In the genomic region with DNA sequence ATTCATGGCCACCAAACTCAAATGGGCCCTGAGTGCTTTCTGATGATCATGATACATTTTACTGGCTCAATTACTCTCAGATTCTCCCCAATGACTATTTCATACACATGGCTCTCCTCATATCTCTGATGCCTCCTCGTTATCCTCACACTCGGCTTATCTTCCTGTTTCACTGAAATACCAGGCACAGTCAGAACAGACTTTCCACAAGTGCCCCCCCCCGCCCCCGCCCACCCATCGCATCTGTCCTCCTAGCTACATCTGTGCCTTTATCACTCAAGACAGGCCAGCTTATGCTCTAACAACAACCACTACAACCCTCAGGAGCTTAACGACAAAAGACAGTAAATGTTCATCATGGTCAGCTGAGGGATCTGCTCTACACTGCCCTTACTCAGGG, we compare ENCODE assay signal across 19 cellular contexts.
A peak's percentile ranks its signal among the peaks of the same experiment; 100 is the strongest.
DNase-seq lines count a peak whose midpoint lies in the region; ATAC-seq and TF ChIP-seq lines count a peak whose summit lies in the region.
"Had no signal": no experiment of that assay in that cellular context is flagged by ENCODE, and none has a peak within 500 bp of the region (broad histone marks: within the 10 kb centered on the region; RNA-seq: fewer than 3 reads in every experiment).

No MANE protein-coding gene starts in this region.

- CTCF ChIA-PET in activated CD8-positive, alpha-beta T cell treated with anti-CD3 and anti-CD28 coated beads for 36 hours (lab: Charles Lee): interaction anchor here (1.4 kb wide), 2 partner anchors 13 to 17 kb away, joined by 3 read pairs; no protein-coding TSS in a partner anchor
- CTCF ChIA-PET in activated CD8-positive, alpha-beta T cell treated with anti-CD3 and anti-CD28 coated beads, Interleukin-2, amount 10 ng/mL, durations not matched to agents 7 days and 5 days (lab: Charles Lee): interaction anchor here (1.1 kb wide), 1 partner anchor 9 kb away, joined by 4 read pairs; no protein-coding TSS in a partner anchor
- CTCF ChIA-PET in HCT116 (lab: Charles Lee): no interaction called here
- CTCF ChIA-PET in HEK293T (lab: Yijun Ruan, JAX): no interaction called here

- H3K4me2 ChIP-seq in HCT116 (ENCODE audit: low read length): peak overlapping the region; percentile 56
- H3K4me2 ChIP-seq: A549; BLaER1 treated with 17β-estradiol and CSF1 and Interleukin-3, amounts not matched to agents 10 nM and 100 nM had no signal

- H3K9me2 ChIP-seq in HCT116 (ENCODE audit: insufficient read depth): no peaks in the 10 kb centered on the region

- no peak overlapping the region for H2AFZ ChIP-seq in HCT116 (ENCODE audit: low read depth, low read length, poor library complexity, severe bottlenecking)

- peak overlapping the region; percentile 58 for H3K9ac ChIP-seq in HCT116 (ENCODE audit: low read length)
- H3K9ac ChIP-seq: BLaER1 treated with 17β-estradiol and CSF1 and Interleukin-3, amounts not matched to agents 10 nM and 100 nM had no signal

- H3K27me3 ChIP-seq in HCT116 (ENCODE audit: insufficient read depth, low read length) (no peaks in the 10 kb centered on the region), heart right ventricle (peaks cover 0 to 35% (median 0%) of the 10 kb centered on the region in 7 donors)
- H3K27me3 ChIP-seq: BLaER1 treated with 17β-estradiol and CSF1 and Interleukin-3, amounts not matched to agents 10 nM and 100 nM; esophagus squamous epithelium had no signal

- 41 to 59% methylated on average over 6 of the region's 6 CpGs for WGBS in heart right ventricle, 2 donors

- RAD21 ChIA-PET in HCT116 (lab: Charles Lee; ENCODE audit: low non-redundant PET in 1 of 2, low total read pairs in 2 of 2, uncharacterized antibody in 2 of 2, unreplicated experiment in 2 of 2): no interaction called here

- no peak for TF ChIP-seq CTCF in activated CD8-positive, alpha-beta T cell treated with anti-CD3 and anti-CD28 coated beads for 36 hours (IDR thresholded peaks at IDR 0.05)
- no peak for TF ChIP-seq CTCF in HCT116 (IDR thresholded peaks at IDR 0.05 in 2 of 3, conservative IDR thresholded peaks at IDR 0.05 in 1 of 3; ENCODE audit: borderline replicate concordance in 1 of 3, insufficient read depth in 1 of 3, low read depth in 2 of 3, low read length in 2 of 3)
- TF ChIP-seq CTCF in nephron progenitor cell (IDR thresholded peaks at IDR 0.05): no peak
- TF ChIP-seq CTCF in heart right ventricle (IDR thresholded peaks at IDR 0.05): no peak

- intact Hi-C loops in activated CD8-positive, alpha-beta T cell treated with anti-CD3 and anti-CD28 coated beads for 36 hours (cut with micrococcal nuclease): no loop called here
- intact Hi-C loops in HCT116 (cut with micrococcal nuclease) (no loop called here), heart right ventricle (cut with DNase I) (no loop called here)

- H3K9me3 ChIP-seq in HCT116 (ENCODE audit: control insufficient read depth in 1 of 2, insufficient read depth in 1 of 2, low read depth in 1 of 2, low read length in 2 of 2) (no peaks in the 10 kb centered on the region), heart right ventricle (no peaks in the 10 kb centered on the region)
- H3K9me3 ChIP-seq: A549, esophagus squamous epithelium had no signal

- BruUV-seq in HCT116 (replicated peaks; lab: Mats Ljungman, UMichigan): no TSS peak

- no peak overlapping the region for H3K4me3 ChIP-seq in HCT116 (replicated peaks in 1 of 2; ENCODE audit: low read depth in 1 of 2, low read length in 2 of 2)
- no peak overlapping the region for H3K4me3 ChIP-seq in heart right ventricle
- H3K4me3 ChIP-seq: A549; BLaER1 treated with 17β-estradiol and CSF1 and Interleukin-3, amounts not matched to agents 10 nM and 100 nM; esophagus squamous epithelium had no signal

- H3K79me2 ChIP-seq in HCT116 (ENCODE audit: insufficient read depth, low read length): peaks cover 100% of the 10 kb centered on the region

- no peaks in the 10 kb centered on the region for H3K27me3 Mint-ChIP-seq in activated CD8-positive, alpha-beta T cell treated with anti-CD3 and anti-CD28 coated beads for 36 hours
- H3K27me3 Mint-ChIP-seq in activated CD8-positive, alpha-beta T cell treated with anti-CD3 and anti-CD28 coated beads, Interleukin-2, amount 10 ng/mL, durations not matched to agents 7 days and 5 days (ENCODE audit: low read depth): no peaks in the 10 kb centered on the region
- H3K27me3 Mint-ChIP-seq in activated T-cell treated with anti-CD3 and anti-CD28 coated beads, Interleukin-2, amount 50 U/mL, for 72 hours (ENCODE audit: low read depth): peaks cover 8% of the 10 kb centered on the region
- no peaks in the 10 kb centered on the region for H3K27me3 Mint-ChIP-seq in nephron progenitor cell (ENCODE audit: low read depth, poor library complexity)

- H3K4me1 ChIP-seq in HCT116 (ENCODE audit: control insufficient read depth in 1 of 2, insufficient read depth in 2 of 2, low read length in 2 of 2) (peaks cover 71 to 97% of the 10 kb centered on the region in 2 experiments), heart right ventricle (peaks cover 0 to 15% (median 0%) of the 10 kb centered on the region in 9 donors)

- DNase-seq in activated CD8-positive, alpha-beta T cell treated with anti-CD3 and anti-CD28 coated beads for 36 hours: no peak
- no peak for DNase-seq in activated CD8-positive, alpha-beta T cell treated with anti-CD3 and anti-CD28 coated beads, Interleukin-2, amount 10 ng/mL, durations not matched to agents 7 days and 5 days
- no peak for DNase-seq in HCT116 (ENCODE audit: low read depth, low spot score)
- no peak for DNase-seq in activated T-cell treated with anti-CD3 and anti-CD28 coated beads, Interleukin-2, amount 50 U/mL, for 72 hours
- DNase-seq in nephron progenitor cell: no peak
- no peak for DNase-seq in DMS153 (lab: John Stamatoyannopoulos, UW)
- DNase-seq in HEK293T (ENCODE audit: extremely low spot score): no peak
- no peak for DNase-seq in heart right ventricle
- DNase-seq: activated gamma-delta T cell; effector memory CD4-positive, alpha-beta T cell; esophagus squamous epithelium; NCI-H1417 treated with DMSO at 0.1 percent for 48 hours; NCI-H526; occipital lobe; Right ventricle myocardium superior; stimulated activated CD4-positive, alpha-beta T cell treated with anti-CD3 and anti-CD28 coated beads, Interleukin-4, amount 100 ng/mL, for 4 hours had no signal

- POLR2A ChIA-PET in activated CD8-positive, alpha-beta T cell treated with anti-CD3 and anti-CD28 coated beads for 36 hours (lab: Charles Lee): interaction anchor here (0.7 kb wide), 1 partner anchor 39 kb away, joined by 4 read pairs; no protein-coding TSS in a partner anchor
- POLR2A ChIA-PET in activated CD8-positive, alpha-beta T cell treated with anti-CD3 and anti-CD28 coated beads, Interleukin-2, amount 10 ng/mL, durations not matched to agents 7 days and 5 days (lab: Charles Lee): no interaction called here
- POLR2A ChIA-PET in HCT116 (lab: Charles Lee) (interaction anchor here (0.6 kb wide), 1 partner anchor 37 kb away, joined by 3 read pairs; no protein-coding TSS in a partner anchor), HEK293T (lab: Yijun Ruan, JAX) (no interaction called here)

- ATAC-seq in activated CD8-positive, alpha-beta T cell treated with anti-CD3 and anti-CD28 coated beads for 36 hours: peak; percentile 14
- no peak for ATAC-seq in activated CD8-positive, alpha-beta T cell treated with anti-CD3 and anti-CD28 coated beads, Interleukin-2, amount 10 ng/mL, durations not matched to agents 7 days and 5 days
- ATAC-seq in HCT116 (no peak), heart right ventricle (no peak)
- peak; percentile 22 to 37 for ATAC-seq in activated T-cell treated with anti-CD3 and anti-CD28 coated beads, Interleukin-2, amount 50 U/mL, for 72 hours (replicated peaks in 1 of 2)
- ATAC-seq: A549 had no signal

- H3K36me3 Mint-ChIP-seq in activated CD8-positive, alpha-beta T cell treated with anti-CD3 and anti-CD28 coated beads for 36 hours (ENCODE audit: low read depth): peaks cover 55% of the 10 kb centered on the region
- peaks cover 30% of the 10 kb centered on the region for H3K36me3 Mint-ChIP-seq in activated CD8-positive, alpha-beta T cell treated with anti-CD3 and anti-CD28 coated beads, Interleukin-2, amount 10 ng/mL, durations not matched to agents 7 days and 5 days (ENCODE audit: low read depth)
- H3K36me3 Mint-ChIP-seq in activated T-cell treated with anti-CD3 and anti-CD28 coated beads, Interleukin-2, amount 50 U/mL, for 72 hours (ENCODE audit: insufficient read depth in 2 of 2): peaks cover 14 to 16% of the 10 kb centered on the region in 2 donors
- peaks cover 53% of the 10 kb centered on the region for H3K36me3 Mint-ChIP-seq in nephron progenitor cell (ENCODE audit: low read depth)

- no peak overlapping the region for H3K4me3 Mint-ChIP-seq in activated CD8-positive, alpha-beta T cell treated with anti-CD3 and anti-CD28 coated beads for 36 hours
- no peak overlapping the region for H3K4me3 Mint-ChIP-seq in activated CD8-positive, alpha-beta T cell treated with anti-CD3 and anti-CD28 coated beads, Interleukin-2, amount 10 ng/mL, durations not matched to agents 7 days and 5 days
- H3K4me3 Mint-ChIP-seq in activated T-cell treated with anti-CD3 and anti-CD28 coated beads, Interleukin-2, amount 50 U/mL, for 72 hours: peak overlapping the region; percentile 46 to 68
- H3K4me3 Mint-ChIP-seq in nephron progenitor cell: no peak overlapping the region

- H4K20me1 ChIP-seq in HCT116 (ENCODE audit: insufficient read depth): no peaks in the 10 kb centered on the region
- H4K20me1 ChIP-seq: BLaER1 treated with 17β-estradiol and CSF1 and Interleukin-3, amounts not matched to agents 10 nM and 100 nM had no signal

- H3K27ac Mint-ChIP-seq in activated CD8-positive, alpha-beta T cell treated with anti-CD3 and anti-CD28 coated beads for 36 hours: peak overlapping the region; percentile 86
- no peak overlapping the region for H3K27ac Mint-ChIP-seq in activated CD8-positive, alpha-beta T cell treated with anti-CD3 and anti-CD28 coated beads, Interleukin-2, amount 10 ng/mL, durations not matched to agents 7 days and 5 days
- H3K27ac Mint-ChIP-seq in activated T-cell treated with anti-CD3 and anti-CD28 coated beads, Interleukin-2, amount 50 U/mL, for 72 hours: peak overlapping the region; percentile 90
- H3K27ac Mint-ChIP-seq in nephron progenitor cell: peak overlapping the region; percentile 74

- H3K9me3 Mint-ChIP-seq in activated CD8-positive, alpha-beta T cell treated with anti-CD3 and anti-CD28 coated beads for 36 hours: no peaks in the 10 kb centered on the region
- H3K9me3 Mint-ChIP-seq in activated CD8-positive, alpha-beta T cell treated with anti-CD3 and anti-CD28 coated beads, Interleukin-2, amount 10 ng/mL, durations not matched to agents 7 days and 5 days (ENCODE audit: insufficient read depth): no peaks in the 10 kb centered on the region
- no peaks in the 10 kb centered on the region for H3K9me3 Mint-ChIP-seq in activated T-cell treated with anti-CD3 and anti-CD28 coated beads, Interleukin-2, amount 50 U/mL, for 72 hours
- H3K9me3 Mint-ChIP-seq in nephron progenitor cell: peaks cover 55% of the 10 kb centered on the region

- no peak for TF ChIP-seq RAD21 in HCT116 (IDR thresholded peaks at IDR 0.05; ENCODE audit: low read depth)

- no peak for TF ChIP-seq POLR2A in HCT116 (IDR thresholded peaks at IDR 0.05; ENCODE audit: borderline replicate concordance, extremely low read depth, insufficient read depth, insufficient read length)

- H3K36me3 ChIP-seq in HCT116 (ENCODE audit: control insufficient read depth in 1 of 2, insufficient read depth in 2 of 2, low read length in 2 of 2): peaks cover 0 to 9% of the 10 kb centered on the region in 2 experiments; a peak in 3 of 4 replicates
- H3K36me3 ChIP-seq in heart right ventricle: no peaks in the 10 kb centered on the region
- H3K36me3 ChIP-seq: BLaER1 treated with 17β-estradiol and CSF1 and Interleukin-3, amounts not matched to agents 10 nM and 100 nM had no signal

- H3K4me1 Mint-ChIP-seq in activated CD8-positive, alpha-beta T cell treated with anti-CD3 and anti-CD28 coated beads for 36 hours (ENCODE audit: low read depth): peaks cover 74% of the 10 kb centered on the region
- H3K4me1 Mint-ChIP-seq in activated CD8-positive, alpha-beta T cell treated with anti-CD3 and anti-CD28 coated beads, Interleukin-2, amount 10 ng/mL, durations not matched to agents 7 days and 5 days (ENCODE audit: low read depth): peaks cover 57% of the 10 kb centered on the region
- peaks cover 96% of the 10 kb centered on the region for H3K4me1 Mint-ChIP-seq in activated T-cell treated with anti-CD3 and anti-CD28 coated beads, Interleukin-2, amount 50 U/mL, for 72 hours (ENCODE audit: low read depth)
- peaks cover 43% of the 10 kb centered on the region for H3K4me1 Mint-ChIP-seq in nephron progenitor cell

- H3K27ac ChIP-seq in HCT116 (ENCODE audit: low read depth, low read length): peak overlapping the region; percentile 74
- H3K27ac ChIP-seq in heart right ventricle: no peak overlapping the region
- H3K27ac ChIP-seq: BLaER1 treated with 17β-estradiol and CSF1 and Interleukin-3, amounts not matched to agents 10 nM and 100 nM; HL-60 had no signal

Comparison
In these comparisons a context has a peak if more than half of its experiments do, and no peak if none do; other contexts are left out.
1. ATAC-seq: peak in activated CD8-positive, alpha-beta T cell treated with anti-CD3 and anti-CD28 coated beads for 36 hours (single experiment) and activated T-cell treated with anti-CD3 and anti-CD28 coated beads, Interleukin-2, amount 50 U/mL, for 72 hours (2 of 2); none in activated CD8-positive, alpha-beta T cell treated with anti-CD3 and anti-CD28 coated beads, Interleukin-2, amount 10 ng/mL, durations not matched to agents 7 days and 5 days (single experiment), HCT116 (single experiment) and heart right ventricle (0 of 8).
2. POLR2A ChIA-PET loops: an anchor here in activated CD8-positive, alpha-beta T cell treated with anti-CD3 and anti-CD28 coated beads for 36 hours (0.7 kb wide) and HCT116 (0.6 kb wide); none called in activated CD8-positive, alpha-beta T cell treated with anti-CD3 and anti-CD28 coated beads, Interleukin-2, amount 10 ng/mL, durations not matched to agents 7 days and 5 days and HEK293T.
3. H3K4me3 Mint-ChIP-seq: peak in activated T-cell treated with anti-CD3 and anti-CD28 coated beads, Interleukin-2, amount 50 U/mL, for 72 hours (2 of 2); none in activated CD8-positive, alpha-beta T cell treated with anti-CD3 and anti-CD28 coated beads for 36 hours (single experiment), activated CD8-positive, alpha-beta T cell treated with anti-CD3 and anti-CD28 coated beads, Interleukin-2, amount 10 ng/mL, durations not matched to agents 7 days and 5 days (single experiment) and nephron progenitor cell (single experiment).
4. CTCF ChIA-PET loops: an anchor here in activated CD8-positive, alpha-beta T cell treated with anti-CD3 and anti-CD28 coated beads for 36 hours (1.4 kb wide) and activated CD8-positive, alpha-beta T cell treated with anti-CD3 and anti-CD28 coated beads, Interleukin-2, amount 10 ng/mL, durations not matched to agents 7 days and 5 days (1.1 kb wide); none called in HCT116 and HEK293T.